In genomic region chr12:44960856-44961255, GRCh38 we compare ENCODE assay signal across 32 cellular contexts.
DNase-seq lines count a peak whose midpoint lies in the region; ATAC-seq, FAIRE-seq and TF ChIP-seq lines count a peak whose summit lies in the region.
"Had no signal": no experiment of that assay in that cellular context is flagged by ENCODE, and none has a peak within 500 bp of the region (broad histone marks: within the 10 kb centered on the region; RNA-seq: fewer than 3 reads in every experiment).

No MANE protein-coding gene starts in this region.

- TF ChIP-seq POLR2A in K562 (conservative IDR thresholded peaks at IDR 0.05) (no peak), GM18505 (IDR thresholded peaks at IDR 0.05; ENCODE audit: borderline replicate concordance, extremely low read depth, insufficient read depth, insufficient read length) (no peak)

- FAIRE-seq in K562 (lab: Jason Lieb, UNC) = no peak
- FAIRE-seq: A204.1, endothelial cell of umbilical vein had no signal

- H3K9me3 ChIP-seq in SK-N-SH = no peaks in the 10 kb centered on the region
- H3K9me3 ChIP-seq in K562 (replicated peaks; ENCODE audit: control insufficient read depth, insufficient read depth, low read depth, low read length) = no peaks in the 10 kb centered on the region
- H3K9me3 ChIP-seq: neutrophil, prostate gland had no signal

- no peak for DNase-seq in SK-N-SH
- DNase-seq in HuH-7 (ENCODE audit: low spot score) = peak; percentile 23
- DNase-seq in K562 (ENCODE audit: extremely low read depth in 1 of 4, low spot score in 3 of 4) = no peak
- DNase-seq in progenitor cell of endocrine pancreas (ENCODE audit: low spot score, unreplicated experiment) = no peak
- no peak for DNase-seq in stimulated activated CD4-positive, alpha-beta T cell treated with anti-CD3 and anti-CD28 coated beads, Interleukin-1b, Interleukin-23, amount 100 ng/mL, for 48 hours
- DNase-seq: activated CD4-positive, alpha-beta memory T cell treated with anti-CD3 and anti-CD28 coated beads, Interleukin-2, amount 10 ng/mL, durations not matched to agents 7 days and 5 days; activated effector memory CD4-positive, alpha-beta T cell treated with anti-CD3 and anti-CD28 coated beads, Interleukin-2, amount 50 U/mL, for 16 hours; activated naive CD8-positive, alpha-beta T cell treated with anti-CD3 and anti-CD28 coated beads, Interleukin-2, amount 10 ng/mL, durations not matched to agents 7 days and 5 days; activated T-cell treated with anti-CD3 and anti-CD28 coated beads for 4 hours; DMS79 treated with DMSO at 0.1 percent for 48 hours; GM23248; Kasumi-1; left cardiac atrium; NCI-H1048; NCI-H187 treated with DMSO at 0.1 percent for 48 hours; NCI-H526; stimulated activated CD8-positive, alpha-beta memory T cell treated with anti-CD3 and anti-CD28 coated beads, Interleukin-4, amount 100 ng/mL, for 48 hours; SW 1271; T1000; upper lobe of left lung had no signal

- H2AFZ ChIP-seq in SK-N-SH (ENCODE audit: low read depth) (no peak overlapping the region), K562 (ENCODE audit: low read depth, low read length) (no peak overlapping the region)
- H2AFZ ChIP-seq: GM23248 had no signal

- no peak overlapping the region for H3K9ac ChIP-seq in SK-N-SH
- no peak overlapping the region for H3K9ac ChIP-seq in K562 (ENCODE audit: insufficient read depth in 1 of 2, low read depth in 2 of 2, low read length in 2 of 2)
- H3K9ac ChIP-seq: GM23248 had no signal

- TF ChIP-seq RAD21 in SK-N-SH (IDR thresholded peaks at IDR 0.05; ENCODE audit: low read length) (no peak), K562 (CRISPR knock-in tag; conservative IDR thresholded peaks at IDR 0.05 in 1 of 2, IDR thresholded peaks at IDR 0.05 in 1 of 2) (no peak)

- no peak for TF ChIP-seq CTCF in SK-N-SH (IDR thresholded peaks at IDR 0.05)
- no peak for TF ChIP-seq CTCF in K562 (IDR thresholded peaks at IDR 0.05 in 2 of 3, conservative IDR thresholded peaks at IDR 0.05 in 1 of 3; ENCODE audit: insufficient read depth in 2 of 3, low read depth in 1 of 3, low read length in 3 of 3)
- peak; percentile 14 for TF ChIP-seq CTCF in progenitor cell of endocrine pancreas (IDR thresholded peaks at IDR 0.05; ENCODE audit: unreplicated experiment)

- H3K4me2 ChIP-seq in SK-N-SH (no peak overlapping the region), K562 (ENCODE audit: insufficient read depth, low read length) (no peak overlapping the region)

- no peaks in the 10 kb centered on the region for H3K36me3 Mint-ChIP-seq in progenitor cell of endocrine pancreas (ENCODE audit: insufficient read depth)
- H3K36me3 Mint-ChIP-seq in activated T-helper 17 cell treated with anti-CD3 and anti-CD28 coated beads, Interleukin-2, amount 50 U/mL, for 72 hours (ENCODE audit: low read depth) = no peaks in the 10 kb centered on the region
- H3K36me3 Mint-ChIP-seq: memory B cell had no signal

- H3K27me3 ChIP-seq in SK-N-SH (ENCODE audit: insufficient read depth) (no peaks in the 10 kb centered on the region), K562 (ENCODE audit: control insufficient read depth in 2 of 2, insufficient read depth in 2 of 2, low read length in 2 of 2) (no peaks in the 10 kb centered on the region)
- H3K27me3 ChIP-seq: neutrophil, upper lobe of left lung had no signal

- no TSS peak for BruUV-seq in K562 (replicated peaks; lab: Mats Ljungman, UMichigan)

- WGBS in SK-N-SH (ENCODE audit: low lambda C conversion rate) = no CpG with 5 or more reads among the region's 3 CpGs
- WGBS in K562 (ENCODE audit: insufficient coverage, low coverage, missing lambda C conversion rate) = 8% methylated on average over 3 of the region's 3 CpGs

- in situ Hi-C loops in K562 (cut with MboI) = no loop called here

- H3F3A ChIP-seq in SK-N-SH (replicated peaks; ENCODE audit: insufficient read depth) = no peaks in the 10 kb centered on the region

- intact Hi-C loops in K562 (cut with micrococcal nuclease) = no loop called here

- H3K9me1 ChIP-seq in K562 (ENCODE audit: control insufficient read depth, insufficient read depth, low read length) = no peaks in the 10 kb centered on the region

- H3K4me1 Mint-ChIP-seq in progenitor cell of endocrine pancreas (ENCODE audit: low read depth) = no peaks in the 10 kb centered on the region
- H3K4me1 Mint-ChIP-seq in activated T-helper 17 cell treated with anti-CD3 and anti-CD28 coated beads, Interleukin-2, amount 50 U/mL, for 72 hours = no peaks in the 10 kb centered on the region
- H3K4me1 Mint-ChIP-seq: activated CD4-positive, alpha-beta memory T cell treated with anti-CD3 and anti-CD28 coated beads, Interleukin-2, amount 10 ng/mL, durations not matched to agents 7 days and 5 days; B cell; central memory CD8-positive, alpha-beta T cell; memory B cell had no signal

- H4K20me1 ChIP-seq in SK-N-SH (ENCODE audit: insufficient read depth) = no peaks in the 10 kb centered on the region
- no peaks in the 10 kb centered on the region for H4K20me1 ChIP-seq in K562 (replicated peaks; ENCODE audit: control insufficient read depth, insufficient read depth, low read length)

- 0 out of 3 replicates have a peak, but pooled peaks have one; percentile 37 for ATAC-seq in SK-N-SH treated with all-trans-retinoic acid at 6 μM for 48 hours
- ATAC-seq in K562 = peak; percentile 57; the same call in 1 of the 3 replicates
- no peak for ATAC-seq in GM18505 (IDR thresholded peaks at IDR 0.05; ENCODE audit: unreplicated experiment)
- no peak for ATAC-seq in activated T-helper 17 cell treated with anti-CD3 and anti-CD28 coated beads, Interleukin-2, amount 50 U/mL, for 72 hours (replicated peaks)
- ATAC-seq: activated CD4-positive, CD25-positive, alpha-beta regulatory T cell treated with anti-CD3 and anti-CD28 coated beads, Interleukin-2, amount 50 U/mL, for 24 hours; left cardiac atrium; Right ventricle myocardium inferior had no signal

- no peaks in the 10 kb centered on the region for H3K79me2 ChIP-seq in SK-N-SH (ENCODE audit: insufficient read depth)
- H3K79me2 ChIP-seq in K562 (ENCODE audit: control insufficient read depth, insufficient read depth, low read length) = no peaks in the 10 kb centered on the region

- H3K27me3 Mint-ChIP-seq in progenitor cell of endocrine pancreas = no peaks in the 10 kb centered on the region
- H3K27me3 Mint-ChIP-seq in activated T-helper 17 cell treated with anti-CD3 and anti-CD28 coated beads, Interleukin-2, amount 50 U/mL, for 72 hours = no peaks in the 10 kb centered on the region
- H3K27me3 Mint-ChIP-seq: B cell, memory B cell had no signal

- TF ChIP-seq EP300 in SK-N-SH (IDR thresholded peaks at IDR 0.05; ENCODE audit: borderline replicate concordance in 1 of 2, low read depth in 1 of 2, low read length in 1 of 2) = no peak
- TF ChIP-seq EP300 in K562 (IDR thresholded peaks at IDR 0.05; ENCODE audit: low read length) = no peak

- H3K27ac ChIP-seq in SK-N-SH (ENCODE audit: low read depth in 2 of 2, low read length in 1 of 2) (no peak overlapping the region), K562 (ENCODE audit: extremely low read depth, low read depth, low read length) (no peak overlapping the region)
- H3K27ac ChIP-seq: GM23248, neutrophil, upper lobe of left lung had no signal

- peaks cover 12% of the 10 kb centered on the region for H3K9me3 Mint-ChIP-seq in progenitor cell of endocrine pancreas (ENCODE audit: low read depth)
- peaks cover 4% of the 10 kb centered on the region for H3K9me3 Mint-ChIP-seq in activated T-helper 17 cell treated with anti-CD3 and anti-CD28 coated beads, Interleukin-2, amount 50 U/mL, for 72 hours

- H3K4me1 ChIP-seq in SK-N-SH (ENCODE audit: control insufficient read depth in 1 of 2, insufficient read depth in 2 of 2, low read depth in 1 of 2, low read length in 1 of 2) (no peaks in the 10 kb centered on the region), K562 (replicated peaks in 1 of 2; ENCODE audit: control insufficient read depth in 2 of 2, insufficient read depth in 2 of 2, low read length in 2 of 2) (no peaks in the 10 kb centered on the region)
- H3K4me1 ChIP-seq: prostate gland, upper lobe of left lung had no signal

- no peak overlapping the region for H3K4me3 ChIP-seq in SK-N-SH (ENCODE audit: low read depth in 2 of 2, low read length in 1 of 2)
- H3K4me3 ChIP-seq in K562 = no peak overlapping the region
- H3K4me3 ChIP-seq: GM23248, prostate gland, upper lobe of left lung had no signal

- POLR2A ChIA-PET in SK-N-SH (lab: Yijun Ruan, JAX) = no interaction called here
- POLR2A ChIA-PET in K562 (lab: Yijun Ruan, JAX) = no interaction called here

- H3K4me3 Mint-ChIP-seq in progenitor cell of endocrine pancreas (ENCODE audit: low read depth) = no peak overlapping the region
- no peak overlapping the region for H3K4me3 Mint-ChIP-seq in activated T-helper 17 cell treated with anti-CD3 and anti-CD28 coated beads, Interleukin-2, amount 50 U/mL, for 72 hours
- H3K4me3 Mint-ChIP-seq: activated CD4-positive, alpha-beta memory T cell treated with anti-CD3 and anti-CD28 coated beads, Interleukin-2, amount 10 ng/mL, durations not matched to agents 7 days and 5 days; activated naive CD8-positive, alpha-beta T cell treated with anti-CD3 and anti-CD28 coated beads, Interleukin-2, amount 10 ng/mL, durations not matched to agents 7 days and 5 days; B cell; central memory CD8-positive, alpha-beta T cell; memory B cell had no signal

- H3K9me2 ChIP-seq in SK-N-SH = no peaks in the 10 kb centered on the region

- H3K36me3 ChIP-seq in SK-N-SH (replicated peaks in 1 of 2; ENCODE audit: control insufficient read depth in 1 of 2, insufficient read depth in 2 of 2, low read length in 1 of 2) (no peaks in the 10 kb centered on the region), K562 (ENCODE audit: control insufficient read depth, insufficient read depth, low read length) (no peaks in the 10 kb centered on the region)
- H3K36me3 ChIP-seq: neutrophil, prostate gland, upper lobe of left lung had no signal

- H3K27ac Mint-ChIP-seq in progenitor cell of endocrine pancreas = no peak overlapping the region
- no peak overlapping the region for H3K27ac Mint-ChIP-seq in activated T-helper 17 cell treated with anti-CD3 and anti-CD28 coated beads, Interleukin-2, amount 50 U/mL, for 72 hours
- H3K27ac Mint-ChIP-seq: activated CD4-positive, alpha-beta memory T cell treated with anti-CD3 and anti-CD28 coated beads, Interleukin-2, amount 10 ng/mL, durations not matched to agents 7 days and 5 days; activated naive CD8-positive, alpha-beta T cell treated with anti-CD3 and anti-CD28 coated beads, Interleukin-2, amount 10 ng/mL, durations not matched to agents 7 days and 5 days; B cell; memory B cell had no signal

- CTCF ChIA-PET in SK-N-SH (lab: Yijun Ruan, JAX) = interaction anchor here (5.5 kb wide), 1 partner anchor 12 kb away, joined by 41 read pairs; no protein-coding TSS in a partner anchor
- CTCF ChIA-PET in K562 (lab: Yijun Ruan, JAX; ENCODE audit: low intra/inter-chr PET ratio) = no interaction called here

TF ChIP-seq in SK-N-SH treated with all-trans-retinoic acid at 6 μM for 48 hours, 23 proteins besides CTCF, POLR2A, EP300 and RAD21 (continues in another document):
- TF ChIP-seq ISL1 (CRISPR knock-in tag; IDR thresholded peaks at IDR 0.05) = no peak
- no peak for TF ChIP-seq ZNF8 (CRISPR knock-in tag; IDR thresholded peaks at IDR 0.05)

TF ChIP-seq in K562, 482 proteins besides CTCF, POLR2A, EP300 and RAD21 (continues in another document):
- no peak for TF ChIP-seq EGR1 (conservative IDR thresholded peaks at IDR 0.05)

Comparison
In these comparisons a context has a peak if more than half of its experiments do, and no peak if none do; other contexts are left out.
1. ATAC-seq: peak in SK-N-SH treated with all-trans-retinoic acid at 6 μM for 48 hours (single experiment) and K562 (single experiment); none in GM18505 (single experiment) and activated T-helper 17 cell treated with anti-CD3 and anti-CD28 coated beads, Interleukin-2, amount 50 U/mL, for 72 hours (single experiment).